22 cellular contexts compared by ENCODE assay signal in genomic region chr1:180567664-180568063, GRCh38. TPM values are rescaled to one million over a fixed set of nuclear protein-coding genes. Genes with fewer than 3 reads are reported as not detected.
A peak's percentile ranks its signal among the peaks of the same experiment; 100 is the strongest.
DNase-seq lines count a peak whose midpoint lies in the region; ATAC-seq lines count a peak whose summit lies in the region.
"Had no signal": no experiment of that assay in that cellular context is flagged by ENCODE, and none has a peak within 500 bp of the region (broad histone marks: within the 10 kb centered on the region; RNA-seq: fewer than 3 reads in every experiment).

No MANE protein-coding gene starts in this region.

- no peaks in the 10 kb centered on the region for H3K9me3 Mint-ChIP-seq in stimulated activated naive B cell treated with anti-CD40 and anti-IgM and Interleukin-4, amounts not matched to agents 10 μg/mL and 1 μg/mL and 100 μg/mL, for 72 hours
- H3K9me3 Mint-ChIP-seq: IgD-negative memory B cell had no signal

- no peaks in the 10 kb centered on the region for H3K36me3 ChIP-seq in neuron (ENCODE audit: insufficient read depth, low read length)
- H3K36me3 ChIP-seq: BLaER1 treated with 17β-estradiol and CSF1 and Interleukin-3, amounts not matched to agents 10 nM and 100 nM; SJSA1 had no signal

- peak; percentile 37 for ATAC-seq in left lobe of liver
- no peak for ATAC-seq in HG02870 (IDR thresholded peaks at IDR 0.05; ENCODE audit: unreplicated experiment)
- ATAC-seq in stimulated activated naive B cell treated with anti-CD40 and anti-IgM and Interleukin-4, amounts not matched to agents 10 μg/mL and 1 μg/mL and 100 μg/mL, for 72 hours (replicated peaks) = no peak

- H3K27me3 Mint-ChIP-seq in stimulated activated naive B cell treated with anti-CD40 and anti-IgM and Interleukin-4, amounts not matched to agents 10 μg/mL and 1 μg/mL and 100 μg/mL, for 72 hours = peaks cover 11 to 28% of the 10 kb centered on the region in 2 donors

- no peak overlapping the region for H3K27ac Mint-ChIP-seq in stimulated activated naive B cell treated with anti-CD40 and anti-IgM and Interleukin-4, amounts not matched to agents 10 μg/mL and 1 μg/mL and 100 μg/mL, for 72 hours
- H3K27ac Mint-ChIP-seq: CD4-positive, alpha-beta memory T cell; IgD-negative memory B cell had no signal

- H3K9me3 ChIP-seq in neuron (ENCODE audit: low read length) = no peaks in the 10 kb centered on the region
- H3K9me3 ChIP-seq: BLaER1 treated with 17β-estradiol and CSF1 and Interleukin-3, amounts not matched to agents 10 nM and 100 nM; SJSA1 had no signal

- no peak overlapping the region for H3K4me3 Mint-ChIP-seq in stimulated activated naive B cell treated with anti-CD40 and anti-IgM and Interleukin-4, amounts not matched to agents 10 μg/mL and 1 μg/mL and 100 μg/mL, for 72 hours
- H3K4me3 Mint-ChIP-seq: CD4-positive, alpha-beta memory T cell; IgD-negative memory B cell had no signal

- H2AFZ ChIP-seq in neuron (ENCODE audit: low read depth, low read length) = peak overlapping the region; percentile 11

- H3K4me1 ChIP-seq in neuron (ENCODE audit: insufficient read depth, low read length) = peaks cover 20% of the 10 kb centered on the region

- DNase-seq in EH (ENCODE audit: low read depth) (peak; percentile 62), amniotic epithelial cell (ENCODE audit: low read depth) (peak; percentile 50), left lobe of liver (ENCODE audit: low spot score) (no peak), middle frontal gyrus (ENCODE audit: extremely low spot score, low spot score) (no peak), medulla oblongata (ENCODE audit: extremely low spot score) (no peak)
- no peak for DNase-seq in stimulated activated naive B cell treated with anti-CD40 and anti-IgM and Interleukin-4, amounts not matched to agents 10 μg/mL and 1 μg/mL and 100 μg/mL, for 72 hours
- DNase-seq: CD4-positive, alpha-beta memory T cell; DND-41; HCEC 1CT; MV-4-11; NCI-H1105 treated with DMSO at 0.1 percent for 48 hours; NCI-H1694; NCI-H2081; NCI-H2171; NCI-H524 treated with DMSO at 0.1 percent for 48 hours had no signal

- no peak overlapping the region for H3K4me3 ChIP-seq in neuron (ENCODE audit: low read length)
- H3K4me3 ChIP-seq: BLaER1 treated with 17β-estradiol and CSF1 and Interleukin-3, amounts not matched to agents 10 nM and 100 nM; SJSA1 had no signal

- H3K4me1 Mint-ChIP-seq in stimulated activated naive B cell treated with anti-CD40 and anti-IgM and Interleukin-4, amounts not matched to agents 10 μg/mL and 1 μg/mL and 100 μg/mL, for 72 hours = peaks cover 5 to 8% of the 10 kb centered on the region in 2 donors
- H3K4me1 Mint-ChIP-seq: IgD-negative memory B cell had no signal

- H3K36me3 Mint-ChIP-seq in stimulated activated naive B cell treated with anti-CD40 and anti-IgM and Interleukin-4, amounts not matched to agents 10 μg/mL and 1 μg/mL and 100 μg/mL, for 72 hours = no peaks in the 10 kb centered on the region
- H3K36me3 Mint-ChIP-seq: CD4-positive, alpha-beta memory T cell; IgD-negative memory B cell had no signal

- H3K27me3 ChIP-seq in neuron (ENCODE audit: insufficient read depth, low read length) = no peaks in the 10 kb centered on the region
- H3K27me3 ChIP-seq: BLaER1 treated with 17β-estradiol and CSF1 and Interleukin-3, amounts not matched to agents 10 nM and 100 nM; SJSA1 had no signal

RNA-seq across cellular contexts. Expression of gene OVAAL, which starts 8.9 kb away (rescaled TPM):
- total RNA-seq in left lobe of liver = not detected
- total RNA-seq: CD4-positive, alpha-beta memory T cell; G401; OCI-LY7; SJSA1 had no signal

Comparison
In these comparisons a context has a peak if more than half of its experiments do, and no peak if none do; other contexts are left out.
1. DNase-seq: peak in EH (single experiment) and amniotic epithelial cell (single experiment); none in left lobe of liver (single experiment), middle frontal gyrus (single experiment), medulla oblongata (single experiment) and stimulated activated naive B cell treated with anti-CD40 and anti-IgM and Interleukin-4, amounts not matched to agents 10 μg/mL and 1 μg/mL and 100 μg/mL, for 72 hours (single experiment).